Comparison of ENCODE assay signal across 34 cellular contexts in genomic region chr5:14028188-14028587, GRCh38.
"Had no signal": no experiment of that assay in that cellular context is flagged by ENCODE, and none has a peak within 500 bp of the region (broad histone marks: within the 10 kb centered on the region; RNA-seq: fewer than 3 reads in every experiment).

No MANE protein-coding gene starts in this region.

- H3K4me3 ChIP-seq: MG63 had no signal

- H3K36me3 ChIP-seq: MG63 had no signal

- DNase-seq: Karpas-422, Kasumi-1, MG63, MM.1S, MV-4-11, NCI-H1048, NCI-H1092, NCI-H1092 treated with DMSO at 0.1 percent for 48 hours, NCI-H1105, NCI-H1105 treated with DMSO at 0.1 percent for 48 hours, NCI-H1417, NCI-H1417 treated with DMSO at 0.1 percent for 48 hours, NCI-H1436, NCI-H1436 treated with DMSO at 0.1 percent for 48 hours, NCI-H146, NCI-H1694, NCI-H1694 treated with DMSO at 0.1 percent for 48 hours, NCI-H187, NCI-H187 treated with DMSO at 0.1 percent for 48 hours, NCI-H1930, NCI-H2029, NCI-H2029 treated with DMSO at 0.1 percent for 48 hours, NCI-H2081, NCI-H2081 treated with DMSO at 0.1 percent for 48 hours, NCI-H2107, NCI-H2171, NCI-H2171 treated with DMSO at 0.1 percent for 48 hours, NCI-H2227 treated with DMSO at 0.1 percent for 48 hours, NCI-H226, NCI-H345, NCI-H446, NCI-H446 treated with DMSO at 0.1 percent for 48 hours, NCI-H510A, NCI-H510A treated with DMSO at 0.1 percent for 48 hours had no signal

- H3K27me3 ChIP-seq: MG63 had no signal
